Comparison of ENCODE assay signal across 13 cellular contexts in the genomic region with DNA sequence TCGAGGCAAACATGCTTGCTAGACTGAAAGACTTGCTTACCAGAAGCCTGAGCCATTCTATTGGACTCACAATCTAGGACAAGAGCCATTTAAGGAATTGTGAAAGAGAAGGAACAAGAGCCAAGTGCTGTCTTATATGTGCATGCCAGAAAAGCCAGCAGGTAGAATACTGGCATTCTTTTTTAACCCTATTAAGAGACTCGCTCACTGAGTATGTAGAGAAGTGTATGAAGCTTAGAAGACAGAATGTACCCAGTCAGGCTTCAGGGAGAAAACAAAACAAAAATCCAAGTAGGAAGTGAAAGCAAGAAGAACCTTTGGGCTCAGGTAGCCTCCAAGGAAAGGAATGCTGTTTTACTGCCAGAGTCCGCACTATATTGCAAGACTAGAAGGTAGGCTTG.
A peak's percentile ranks its signal among the peaks of the same experiment; 100 is the strongest.
DNase-seq lines count a peak whose midpoint lies in the region; ATAC-seq, FAIRE-seq and TF ChIP-seq lines count a peak whose summit lies in the region.
"Had no signal": no experiment of that assay in that cellular context is flagged by ENCODE, and none has a peak within 500 bp of the region (broad histone marks: within the 10 kb centered on the region; RNA-seq: fewer than 3 reads in every experiment).

No MANE protein-coding gene starts in this region.

- H3K36me3 ChIP-seq in small intestine (ENCODE audit: control insufficient read depth in 2 of 2, insufficient read depth in 2 of 2, low read length in 2 of 2), result peaks cover 10 to 14% of the 10 kb centered on the region in 2 donors

- WGBS in small intestine, 3 donors, result 53 to 73% (median 54%) methylated on average over 3 of the region's 3 CpGs

- no peaks in the 10 kb centered on the region for H3K4me1 ChIP-seq in small intestine (ENCODE audit: control insufficient read depth in 2 of 2, insufficient read depth in 1 of 2, low read depth in 1 of 2, low read length in 1 of 2)

- no peaks in the 10 kb centered on the region for H3K27me3 ChIP-seq in small intestine (ENCODE audit: control insufficient read depth in 2 of 2, insufficient read depth in 2 of 2, low read length in 2 of 2)

- TF ChIP-seq CTCF in coronary artery (IDR thresholded peaks at IDR 0.05), result no peak

- DNase-seq in T-helper 17 cell (no peak), coronary artery (ENCODE audit: low spot score) (no peak), kidney glomerular epithelial cell (lab: John Stamatoyannopoulos, UW) (peak; percentile 14), small intestine (peak; percentile 45), NCI-H187 treated with DMSO at 0.1 percent for 48 hours (lab: John Stamatoyannopoulos, UW) (no peak), LoVo (ENCODE audit: low spot score) (no peak), posterior vena cava (ENCODE audit: low spot score) (no peak)
- DNase-seq: activated CD8-positive, alpha-beta T cell treated with anti-CD3 and anti-CD28 coated beads for 36 hours; NCI-H1417 treated with DMSO at 0.1 percent for 48 hours had no signal

- intact Hi-C loops in posterior vena cava (cut with DNase I), result loop anchor here in 1 of 2 donors (5.0 kb wide), 1 partner anchor 85 kb away; no protein-coding TSS in a partner anchor

- H3K4me3 ChIP-seq in coronary artery (no peak overlapping the region), small intestine (ENCODE audit: low read depth in 1 of 2, low read length in 2 of 2) (no peak overlapping the region)

- no peak for FAIRE-seq in small intestine (lab: Jason Lieb, UNC)
- FAIRE-seq: endothelial cell of umbilical vein had no signal

- H3K27ac Mint-ChIP-seq in T-helper 17 cell, result peak overlapping the region; percentile 39
- H3K27ac Mint-ChIP-seq: activated CD8-positive, alpha-beta T cell treated with anti-CD3 and anti-CD28 coated beads for 36 hours had no signal

- H3K36me3 Mint-ChIP-seq in T-helper 17 cell (ENCODE audit: low read depth), result peaks cover 6% of the 10 kb centered on the region

- H3K4me3 Mint-ChIP-seq in T-helper 17 cell, result no peak overlapping the region
- H3K4me3 Mint-ChIP-seq: activated CD8-positive, alpha-beta T cell treated with anti-CD3 and anti-CD28 coated beads for 36 hours had no signal

- no peaks in the 10 kb centered on the region for H3K4me1 Mint-ChIP-seq in T-helper 17 cell

- no peaks in the 10 kb centered on the region for H3K27me3 Mint-ChIP-seq in T-helper 17 cell
- H3K27me3 Mint-ChIP-seq: activated CD8-positive, alpha-beta T cell treated with anti-CD3 and anti-CD28 coated beads for 36 hours had no signal

- no peak for ATAC-seq in T-helper 17 cell
- ATAC-seq in GM19324 (IDR thresholded peaks at IDR 0.05; ENCODE audit: low FRiP score, unreplicated experiment), result no peak
- ATAC-seq: activated CD8-positive, alpha-beta T cell treated with anti-CD3 and anti-CD28 coated beads for 36 hours; activated naive CD4-positive, alpha-beta T cell treated with anti-CD3 and anti-CD28 coated beads, Interleukin-2, amount 50 U/mL, for 72 hours had no signal

- H3K9me3 ChIP-seq in T-helper 17 cell (ENCODE audit: control insufficient read depth, low read length, poor library complexity, severe bottlenecking) (no peaks in the 10 kb centered on the region), small intestine (ENCODE audit: control insufficient read depth, low read depth) (no peaks in the 10 kb centered on the region)

- H3K27ac ChIP-seq in coronary artery, result peak overlapping the region; percentile 25 to 68
- H3K27ac ChIP-seq in small intestine (ENCODE audit: low read depth in 1 of 2, low read length in 1 of 2), result no peak overlapping the region
- H3K27ac ChIP-seq: C4-2B had no signal

Comparison
In these comparisons a context has a peak if more than half of its experiments do, and no peak if none do; other contexts are left out.
1. DNase-seq: peak in kidney glomerular epithelial cell (single experiment) and small intestine (single experiment); none in T-helper 17 cell (0 of 3), coronary artery (single experiment), NCI-H187 treated with DMSO at 0.1 percent for 48 hours (single experiment), LoVo (single experiment) and posterior vena cava (single experiment).
2. H3K27ac ChIP-seq: peak in coronary artery (2 of 2); none in small intestine (0 of 2).